Comparison of ENCODE assay signal across 31 cellular contexts in the genomic region with DNA sequence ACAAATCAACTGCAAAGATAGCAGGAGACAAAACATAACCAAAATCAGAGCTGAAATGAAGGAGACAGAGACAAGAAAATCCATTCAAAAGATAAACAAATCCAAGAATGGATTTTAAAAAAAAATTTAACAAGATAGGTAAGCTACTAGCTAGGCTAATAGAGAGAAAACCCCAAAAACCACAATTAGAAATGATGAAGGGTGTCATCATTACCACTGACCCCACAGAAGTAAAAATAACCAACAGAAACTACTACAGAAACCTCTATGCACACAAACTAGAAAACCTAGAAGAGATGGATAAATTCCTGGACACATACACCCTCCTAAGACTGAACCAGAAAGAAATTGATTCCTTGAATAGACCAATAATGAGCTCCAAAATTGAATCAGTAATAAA.
"Had no signal": no experiment of that assay in that cellular context is flagged by ENCODE, and none has a peak within 500 bp of the region (broad histone marks: within the 10 kb centered on the region; RNA-seq: fewer than 3 reads in every experiment).

No MANE protein-coding gene starts in this region.

- H3K4me1 Mint-ChIP-seq: mesothelial cell of epicardium had no signal

- DNase-seq: effector CD8-positive, alpha-beta T cell; endodermal cell; foreskin fibroblast; gastrocnemius medialis; head of caudate nucleus; kidney; mucosa of descending colon; naive B cell; right lobe of liver; small intestine; stimulated activated CD4-positive, alpha-beta T cell treated with anti-CD3 and anti-CD28 coated beads, Interleukin-15, amount 100 ng/mL, for 24 hours; stimulated activated CD4-positive, alpha-beta T cell treated with anti-CD3 and anti-CD28 coated beads, Interleukin-2, amount 100 ng/mL, for 48 hours; stimulated activated CD8-positive, alpha-beta memory T cell treated with anti-CD3 and anti-CD28 coated beads, Interleukin-4, amount 100 ng/mL, for 48 hours; stimulated activated naive CD4-positive, alpha-beta T cell; stimulated activated naive CD8-positive, alpha-beta T cell treated with anti-CD3 and anti-CD28 coated beads, Interleukin-15, amount 100 ng/mL, for 72 hours; transverse colon; upper lobe of right lung; uterus had no signal

- H3K36me3 ChIP-seq: gastrocnemius medialis, neutrophil, right lobe of liver, uterus had no signal

- H3K27ac ChIP-seq: epithelial cell of prostate, gastrocnemius medialis, neutrophil, parathyroid adenoma, right lobe of liver, suprapubic skin, transverse colon, upper lobe of right lung, uterus had no signal

- H3K9ac ChIP-seq: parathyroid adenoma had no signal

- H3K27me3 Mint-ChIP-seq: dendritic cell treated with granulocyte-macrophage colony-stimulating factor and Interleukin-4, amounts not matched to agents 40 ng/mL and 50 ng/mL, for 4 days; memory B cell; naive B cell; natural killer cell treated with Interleukin-12 subunit alpha and Interleukin-12 subunit beta and Interleukin-15 and Interleukin-18, amount 100 ng/mL, for 72 hours; progenitor cell of endocrine pancreas; stimulated activated naive CD8-positive, alpha-beta T cell treated with anti-CD3 and anti-CD28 coated beads, Interleukin-15, amount 100 ng/mL, for 72 hours had no signal

- ATAC-seq: esophagus mucosa; gastrocnemius medialis; left lobe of liver; mucosa of descending colon; natural killer cell treated with Interleukin-12 subunit alpha and Interleukin-12 subunit beta and Interleukin-15 and Interleukin-18, amount 100 ng/mL, for 72 hours; right lobe of liver; stimulated activated naive CD8-positive, alpha-beta T cell treated with anti-CD3 and anti-CD28 coated beads, Interleukin-15, amount 100 ng/mL, for 72 hours; upper lobe of right lung had no signal

- H3K27ac Mint-ChIP-seq: dendritic cell treated with granulocyte-macrophage colony-stimulating factor and Interleukin-4, amounts not matched to agents 40 ng/mL and 50 ng/mL, for 4 days; endodermal cell; memory B cell; mesothelial cell of epicardium; natural killer cell treated with Interleukin-12 subunit alpha and Interleukin-12 subunit beta and Interleukin-15 and Interleukin-18, amount 100 ng/mL, for 72 hours; progenitor cell of endocrine pancreas; stimulated activated naive CD8-positive, alpha-beta T cell treated with anti-CD3 and anti-CD28 coated beads, Interleukin-15, amount 100 ng/mL, for 72 hours had no signal

- H3K27me3 ChIP-seq: gastrocnemius medialis, neutrophil, right lobe of liver, suprapubic skin, transverse colon, upper lobe of right lung, uterus had no signal

- H3K4me1 ChIP-seq: gastrocnemius medialis, parathyroid adenoma, right lobe of liver, suprapubic skin, transverse colon, upper lobe of right lung, uterus had no signal

- H3K4me3 ChIP-seq: gastrocnemius medialis, lung, mucosa of descending colon, right lobe of liver, suprapubic skin, transverse colon, upper lobe of right lung, uterus had no signal

- H3K4me3 Mint-ChIP-seq: dendritic cell treated with granulocyte-macrophage colony-stimulating factor and Interleukin-4, amounts not matched to agents 40 ng/mL and 50 ng/mL, for 4 days; endodermal cell; memory B cell; mesothelial cell of epicardium; naive B cell; natural killer cell treated with Interleukin-12 subunit alpha and Interleukin-12 subunit beta and Interleukin-15 and Interleukin-18, amount 100 ng/mL, for 72 hours; neural crest cell; stimulated activated naive CD8-positive, alpha-beta T cell treated with anti-CD3 and anti-CD28 coated beads, Interleukin-15, amount 100 ng/mL, for 72 hours had no signal
